Comparison of ENCODE assay signal across 15 cellular contexts in genomic region chr11:10273738-10274137, GRCh38.
"Had no signal": no experiment of that assay in that cellular context is flagged by ENCODE, and none has a peak within 500 bp of the region (broad histone marks: within the 10 kb centered on the region; RNA-seq: fewer than 3 reads in every experiment).

No MANE protein-coding gene starts in this region.

- H3K9me3 ChIP-seq: mucosa of descending colon, pancreas, suprapubic skin had no signal

- H3K27me3 ChIP-seq: hepatocyte, pancreas, suprapubic skin had no signal

- ATAC-seq: left lobe of liver; mucosa of descending colon; naive thymus-derived CD4-positive, alpha-beta T cell; pancreas had no signal

- H3K4me3 Mint-ChIP-seq: activated naive CD4-positive, alpha-beta T cell treated with anti-CD3 and anti-CD28 coated beads, Interleukin-2, amount 10 ng/mL, durations not matched to agents 7 days and 5 days; naive thymus-derived CD4-positive, alpha-beta T cell; type B pancreatic cell had no signal

- DNase-seq: activated CD4-positive, CD25-positive, alpha-beta regulatory T cell treated with anti-CD3 and anti-CD28 coated beads, Interleukin-2, amount 50 U/mL, for 72 hours; activated naive CD4-positive, alpha-beta T cell treated with anti-CD3 and anti-CD28 coated beads, Interleukin-2, amount 10 ng/mL, durations not matched to agents 7 days and 5 days; islet precursor cell; mammary epithelial cell; mucosa of descending colon; naive thymus-derived CD4-positive, alpha-beta T cell; pancreas; stimulated activated CD4-positive, alpha-beta T cell treated with anti-CD3 and anti-CD28 coated beads, Interleukin-12 subunit alpha, Interleukin-12 subunit beta, amount 100 ng/mL, for 4 hours; stimulated activated CD4-positive, alpha-beta T cell treated with anti-CD3 and anti-CD28 coated beads, Interleukin-2, amount 100 ng/mL, for 24 hours; stimulated activated naive CD4-positive, alpha-beta T cell had no signal

- H3K4me3 ChIP-seq: hepatocyte, mucosa of descending colon, pancreas, suprapubic skin had no signal

- H2AFZ ChIP-seq: hepatocyte had no signal

- H3K36me3 ChIP-seq: pancreas, suprapubic skin had no signal

- H3K4me1 ChIP-seq: pancreas had no signal

- H3K4me1 Mint-ChIP-seq: activated naive CD4-positive, alpha-beta T cell treated with anti-CD3 and anti-CD28 coated beads, Interleukin-2, amount 10 ng/mL, durations not matched to agents 7 days and 5 days had no signal

- H3K36me3 Mint-ChIP-seq: activated naive CD4-positive, alpha-beta T cell treated with anti-CD3 and anti-CD28 coated beads, Interleukin-2, amount 10 ng/mL, durations not matched to agents 7 days and 5 days; type B pancreatic cell had no signal

- H3K27ac Mint-ChIP-seq: activated naive CD4-positive, alpha-beta T cell treated with anti-CD3 and anti-CD28 coated beads, Interleukin-2, amount 10 ng/mL, durations not matched to agents 7 days and 5 days; activated T-helper 2 cell treated with anti-CD3 and anti-CD28 coated beads, Interferon-gamma antibody, Interleukin-2, Interleukin-4, amounts not matched to agents 10 μg/mL and 5 μg/mL and 100 μg/mL, durations not matched to agents 14 hours and 24 hours and 36 hours; naive thymus-derived CD4-positive, alpha-beta T cell; type B pancreatic cell had no signal

- H3K9me3 Mint-ChIP-seq: activated naive CD4-positive, alpha-beta T cell treated with anti-CD3 and anti-CD28 coated beads, Interleukin-2, amount 10 ng/mL, durations not matched to agents 7 days and 5 days; activated T-helper 2 cell treated with anti-CD3 and anti-CD28 coated beads, Interferon-gamma antibody, Interleukin-2, Interleukin-4, amounts not matched to agents 10 μg/mL and 5 μg/mL and 100 μg/mL, durations not matched to agents 14 hours and 24 hours and 36 hours; naive thymus-derived CD4-positive, alpha-beta T cell; type B pancreatic cell had no signal

- H3K27ac ChIP-seq: hepatocyte, pancreas, suprapubic skin had no signal

- H3K27me3 Mint-ChIP-seq: activated naive CD4-positive, alpha-beta T cell treated with anti-CD3 and anti-CD28 coated beads, Interleukin-2, amount 10 ng/mL, durations not matched to agents 7 days and 5 days; type B pancreatic cell had no signal

- H3K4me2 ChIP-seq: hepatocyte had no signal
